ENCODE assay signal across 33 cellular contexts in genomic region chr3:198109883-198110282, GRCh38.
"Had no signal": no experiment of that assay in that cellular context is flagged by ENCODE, and none has a peak within 500 bp of the region (broad histone marks: within the 10 kb centered on the region; RNA-seq: fewer than 3 reads in every experiment).

No MANE protein-coding gene starts in this region.

- H3K27ac ChIP-seq: brain microvascular endothelial cell, esophagus muscularis mucosa, foreskin keratinocyte, gastrocnemius medialis, heart left ventricle, WERI-Rb-1 had no signal

- H3K9me3 ChIP-seq: esophagus muscularis mucosa, gastrocnemius medialis, heart left ventricle had no signal

- DNase-seq: activated B cell treated with CpG ODN at 0.5 μM for 24 hours; activated CD4-positive, alpha-beta T cell treated with anti-CD3 and anti-CD28 coated beads for 48 hours; activated CD4-positive, alpha-beta T cell treated with anti-CD3 and anti-CD28 coated beads, Interleukin-2, amount 50 U/mL, for 1 hour; activated CD4-positive, alpha-beta T cell treated with anti-CD3 and anti-CD28 coated beads, Interleukin-2, amount 50 U/mL, for 48 hours; activated CD8-positive, alpha-beta memory T cell treated with anti-CD3 and anti-CD28 coated beads for 24 hours; activated CD8-positive, alpha-beta T cell treated with anti-CD3 and anti-CD28 coated beads for 36 hours; activated effector memory CD4-positive, alpha-beta T cell treated with Interleukin-2 at 50 U/mL for 16 hours; activated gamma-delta T cell treated with Interleukin-2 at 50 U/mL for 16 hours; activated naive CD4-positive, alpha-beta T cell treated with anti-CD3 and anti-CD28 coated beads, Interleukin-2, amount 50 U/mL, for 16 hours; activated naive CD4-positive, alpha-beta T cell treated with Interleukin-2 at 50 U/mL for 16 hours; activated T-cell treated with anti-CD3 and anti-CD28 coated beads, Interleukin-2, amount 50 U/mL, for 4 hours; amniotic stem cell; anterior cingulate cortex; brain microvascular endothelial cell; cortex of kidney; dermis blood vessel endothelial cell; effector CD4-positive, alpha-beta T cell; effector memory CD8-positive, alpha-beta T cell; erythroblast; gastrocnemius medialis; glutamatergic neuron; heart left ventricle; T1000; WERI-Rb-1 had no signal

- H3K4me1 ChIP-seq: foreskin keratinocyte, gastrocnemius medialis had no signal

- H3K27ac Mint-ChIP-seq: activated B cell treated with CpG ODN at 0.5 μM for 24 hours; activated CD8-positive, alpha-beta T cell treated with anti-CD3 and anti-CD28 coated beads for 36 hours; activated naive CD8-positive, alpha-beta T cell; activated T-helper 17 cell treated with anti-CD3 and anti-CD28 coated beads, Interleukin-2, amount 50 U/mL, for 72 hours; effector memory CD8-positive, alpha-beta T cell; T-helper 2 cell treated with Interferon-gamma antibody and Interleukin-4, amounts not matched to agents 5 μg/mL and 100 μg/mL, for 36 hours had no signal

- FAIRE-seq: astrocyte, bronchial epithelial cell had no signal

- H3K4me3 Mint-ChIP-seq: activated B cell treated with CpG ODN at 0.5 μM for 24 hours; activated CD8-positive, alpha-beta T cell treated with anti-CD3 and anti-CD28 coated beads for 36 hours; activated naive CD8-positive, alpha-beta T cell; activated T-cell treated with anti-CD3 and anti-CD28 coated beads, Interleukin-2, amount 50 U/mL, for 4 hours; activated T-helper 17 cell treated with anti-CD3 and anti-CD28 coated beads, Interleukin-2, amount 50 U/mL, for 72 hours; central memory CD8-positive, alpha-beta T cell; effector memory CD8-positive, alpha-beta T cell; T-helper 2 cell treated with Interferon-gamma antibody and Interleukin-4, amounts not matched to agents 5 μg/mL and 100 μg/mL, for 36 hours had no signal

- H3K36me3 ChIP-seq: brain microvascular endothelial cell, esophagus muscularis mucosa, gastrocnemius medialis, heart left ventricle, WERI-Rb-1 had no signal

- H3K4me3 ChIP-seq: esophagus muscularis mucosa, gastrocnemius medialis, heart left ventricle had no signal

- H3K27me3 ChIP-seq: brain microvascular endothelial cell had no signal

- ATAC-seq: activated CD4-positive, CD25-positive, alpha-beta regulatory T cell treated with anti-CD3 and anti-CD28 coated beads, Interleukin-2, amount 50 U/mL, for 24 hours; activated CD8-positive, alpha-beta T cell treated with anti-CD3 and anti-CD28 coated beads for 36 hours; activated T-cell treated with anti-CD3 and anti-CD28 coated beads, Interleukin-2, amount 50 U/mL, for 4 hours; activated T-helper 17 cell treated with anti-CD3 and anti-CD28 coated beads, Interleukin-2, amount 50 U/mL, for 72 hours; effector memory CD8-positive, alpha-beta T cell; foreskin keratinocyte; gastrocnemius medialis; heart left ventricle had no signal
